Comparison of ENCODE assay signal across 11 cellular contexts in genomic region chr3:152127058-152127457, GRCh38.
DNase-seq lines count a peak whose midpoint lies in the region; ATAC-seq, FAIRE-seq and TF ChIP-seq lines count a peak whose summit lies in the region.
"Had no signal": no experiment of that assay in that cellular context is flagged by ENCODE, and none has a peak within 500 bp of the region (broad histone marks: within the 10 kb centered on the region; RNA-seq: fewer than 3 reads in every experiment).

No MANE protein-coding gene starts in this region.

- H4K20me1 ChIP-seq in OCI-LY3 (ENCODE audit: insufficient read depth, low read length), result no peaks in the 10 kb centered on the region

- TF ChIP-seq CTCF in OCI-LY3 (IDR thresholded peaks at IDR 0.05; ENCODE audit: low read depth, low read length) (no peak), esophagus muscularis mucosa (IDR thresholded peaks at IDR 0.05) (no peak)

- ATAC-seq in HG02885 (IDR thresholded peaks at IDR 0.05; ENCODE audit: poor library complexity, unreplicated experiment) (peak; percentile 99), Right ventricle myocardium superior (ENCODE audit: poor library complexity) (no peak), left ventricle myocardium superior (no peak)

- peak; percentile 35 for DNase-seq in GM12891 (ENCODE audit: insufficient read length, low spot score)
- peak; percentile 24 for DNase-seq in GM19239 (ENCODE audit: insufficient read length, low spot score)
- no peak for DNase-seq in esophagus muscularis mucosa (ENCODE audit: extremely low spot score)
- DNase-seq in Right ventricle myocardium superior, result no peak
- no peak for DNase-seq in left ventricle myocardium superior
- DNase-seq in cortex of kidney (lab: John Stamatoyannopoulos, UW), result no peak
- DNase-seq: activated CD4-positive, alpha-beta T cell treated with anti-CD3 and anti-CD28 coated beads for 4 hours; dermis blood vessel endothelial cell; DMS79 treated with DMSO at 0.1 percent for 48 hours had no signal

- 86% methylated on average over 4 of the region's 4 CpGs for whole genome bisulfite sequencing in esophagus muscularis mucosa

- H3K27ac ChIP-seq in OCI-LY3 (ENCODE audit: low read length) (peak overlapping the region; percentile 87), esophagus muscularis mucosa (replicated peaks in 1 of 4) (no peak overlapping the region)

- peak overlapping the region; percentile 53; the same call in 1 of the 2 replicates for H3K9ac ChIP-seq in OCI-LY3 (ENCODE audit: low read length)

- H3K27me3 ChIP-seq in OCI-LY3 (ENCODE audit: low read depth, low read length) (no peaks in the 10 kb centered on the region), esophagus muscularis mucosa (no peaks in the 10 kb centered on the region)

- H2AFZ ChIP-seq in OCI-LY3 (ENCODE audit: low read depth, low read length), result no peak overlapping the region

- peaks cover 67% of the 10 kb centered on the region for H3K4me1 ChIP-seq in OCI-LY3 (ENCODE audit: low read length)
- H3K4me1 ChIP-seq in esophagus muscularis mucosa, result no peaks in the 10 kb centered on the region

- TF ChIP-seq POLR2A in GM12891 (IDR thresholded peaks at IDR 0.05; ENCODE audit: low read depth, low read length), result no peak
- TF ChIP-seq POLR2A in esophagus muscularis mucosa (IDR thresholded peaks at IDR 0.05; ENCODE audit: low read depth), result no peak

- H3K36me3 ChIP-seq in OCI-LY3 (replicated peaks; ENCODE audit: low read depth, low read length) (no peaks in the 10 kb centered on the region), esophagus muscularis mucosa (no peaks in the 10 kb centered on the region)

- H3K9me3 ChIP-seq in OCI-LY3 (ENCODE audit: insufficient read depth, low read length) (no peaks in the 10 kb centered on the region), esophagus muscularis mucosa (no peaks in the 10 kb centered on the region)

- H3K79me2 ChIP-seq in OCI-LY3 (ENCODE audit: low read length), result no peaks in the 10 kb centered on the region

- FAIRE-seq in GM12891 (lab: Jason Lieb, UNC) (peak; percentile 89), GM19239 (lab: Jason Lieb, UNC) (peak; percentile 98)

- intact Hi-C loops in esophagus muscularis mucosa (cut with DNase I), result no loop called here
- intact Hi-C loops in Right ventricle myocardium superior (cut with DNase I), result no loop called here
- intact Hi-C loops in left ventricle myocardium superior (cut with micrococcal nuclease), result no loop called here

- no peak for TF ChIP-seq EP300 in esophagus muscularis mucosa (IDR thresholded peaks at IDR 0.05)

- H3K4me3 ChIP-seq in OCI-LY3 (ENCODE audit: low read length), result peak overlapping the region; percentile 35
- no peak overlapping the region for H3K4me3 ChIP-seq in esophagus muscularis mucosa

- peak overlapping the region; percentile 64 for H3K4me2 ChIP-seq in OCI-LY3 (ENCODE audit: low read length)

TF ChIP-seq in GM12891, 5 proteins besides CTCF, POLR2A, EP300 and RAD21:
- TF ChIP-seq SPI1 (IDR thresholded peaks at IDR 0.05; ENCODE audit: low read depth, low read length) (peak; percentile 80), POLR2AphosphoS5 (IDR thresholded peaks at IDR 0.05; ENCODE audit: low read depth, low read length) (no peak), TAF1 (IDR thresholded peaks at IDR 0.05; ENCODE audit: low read depth, low read length) (no peak)
TF ChIP-seq in GM12891: peak in this region for 1.

Comparison
In these comparisons a context has a peak if more than half of its experiments do, and no peak if none do; other contexts are left out.
1. DNase-seq: peak in GM12891 (single experiment) and GM19239 (single experiment); none in esophagus muscularis mucosa (single experiment), Right ventricle myocardium superior (single experiment), left ventricle myocardium superior (single experiment) and cortex of kidney (single experiment).